In genomic region chr5:174520420-174521396, GRCh38 we compare ENCODE assay signal across 15 cellular contexts.
DNase-seq lines count a peak whose midpoint lies in the region; ATAC-seq and TF ChIP-seq lines count a peak whose summit lies in the region.
"Had no signal": no experiment of that assay in that cellular context is flagged by ENCODE, and none has a peak within 500 bp of the region (broad histone marks: within the 10 kb centered on the region; RNA-seq: fewer than 3 reads in every experiment).

No MANE protein-coding gene starts in this region.

- no peaks in the 10 kb centered on the region for H3K36me3 ChIP-seq in mucosa of descending colon (ENCODE audit: low read depth)
- no peaks in the 10 kb centered on the region for H3K36me3 ChIP-seq in upper lobe of right lung
- H3K36me3 ChIP-seq: vagina had no signal

- H3K4me1 Mint-ChIP-seq in dendritic cell treated with granulocyte-macrophage colony-stimulating factor and Interleukin-4, amounts not matched to agents 40 ng/mL and 50 ng/mL, for 4 days (ENCODE audit: low read depth): peaks cover 22% of the 10 kb centered on the region
- no peaks in the 10 kb centered on the region for H3K4me1 Mint-ChIP-seq in HFFc6 (ENCODE audit: low read depth)
- H3K4me1 Mint-ChIP-seq: activated CD4-positive, alpha-beta memory T cell treated with anti-CD3 and anti-CD28 coated beads, Interleukin-2, amount 10 ng/mL, durations not matched to agents 7 days and 5 days had no signal

- H3K36me3 Mint-ChIP-seq in dendritic cell treated with granulocyte-macrophage colony-stimulating factor and Interleukin-4, amounts not matched to agents 40 ng/mL and 50 ng/mL, for 4 days (ENCODE audit: low read depth): no peaks in the 10 kb centered on the region
- no peaks in the 10 kb centered on the region for H3K36me3 Mint-ChIP-seq in HFFc6 (ENCODE audit: low read depth)

- H3K4me1 ChIP-seq in mucosa of descending colon (ENCODE audit: low read depth) (no peaks in the 10 kb centered on the region), upper lobe of right lung (no peaks in the 10 kb centered on the region)
- H3K4me1 ChIP-seq: vagina had no signal

- H3K9me3 ChIP-seq in mucosa of descending colon: no peaks in the 10 kb centered on the region
- no peaks in the 10 kb centered on the region for H3K9me3 ChIP-seq in upper lobe of right lung
- H3K9me3 ChIP-seq: vagina had no signal

- no peak overlapping the region for H3K4me3 ChIP-seq in LNCaP clone FGC (ENCODE audit: low read depth, low read length)
- H3K4me3 ChIP-seq in mucosa of descending colon: no peak overlapping the region
- no peak overlapping the region for H3K4me3 ChIP-seq in upper lobe of right lung
- H3K4me3 ChIP-seq: vagina had no signal

- H3K27me3 Mint-ChIP-seq in dendritic cell treated with granulocyte-macrophage colony-stimulating factor and Interleukin-4, amounts not matched to agents 40 ng/mL and 50 ng/mL, for 4 days: peaks cover 17% of the 10 kb centered on the region
- H3K27me3 Mint-ChIP-seq in HFFc6 (ENCODE audit: insufficient read depth): no peaks in the 10 kb centered on the region; the same call in 1 of the 2 replicates
- H3K27me3 Mint-ChIP-seq: activated CD4-positive, alpha-beta memory T cell treated with anti-CD3 and anti-CD28 coated beads, Interleukin-2, amount 10 ng/mL, durations not matched to agents 7 days and 5 days had no signal

- TF ChIP-seq CTCF in LNCaP clone FGC (IDR thresholded peaks at IDR 0.05; ENCODE audit: control insufficient read depth, extremely low read depth, insufficient read depth): 0 out of 2 replicates have a peak, but pooled peaks have one; percentile 1
- TF ChIP-seq CTCF in mucosa of descending colon (IDR thresholded peaks at IDR 0.05): no peak
- no peak for TF ChIP-seq CTCF in upper lobe of right lung (IDR thresholded peaks at IDR 0.05)
- TF ChIP-seq CTCF in HFFc6 (IDR thresholded peaks at IDR 0.05): no peak

- peak overlapping the region; percentile 72 for H3K27ac Mint-ChIP-seq in dendritic cell treated with granulocyte-macrophage colony-stimulating factor and Interleukin-4, amounts not matched to agents 40 ng/mL and 50 ng/mL, for 4 days
- H3K27ac Mint-ChIP-seq in HFFc6: no peak overlapping the region
- H3K27ac Mint-ChIP-seq: activated CD4-positive, alpha-beta memory T cell treated with anti-CD3 and anti-CD28 coated beads, Interleukin-2, amount 10 ng/mL, durations not matched to agents 7 days and 5 days had no signal

- H3K27ac ChIP-seq in upper lobe of right lung: no peak overlapping the region
- H3K27ac ChIP-seq: vagina had no signal

- intact Hi-C loops in dendritic cell treated with granulocyte-macrophage colony-stimulating factor and Interleukin-4, amounts not matched to agents 40 ng/mL and 50 ng/mL, for 4 days (cut with micrococcal nuclease): no loop called here
- intact Hi-C loops in mucosa of descending colon (cut with DNase I, micrococcal nuclease) (no loop called here), upper lobe of right lung (cut with DNase I) (no loop called here)

- no peaks in the 10 kb centered on the region for H3K9me3 Mint-ChIP-seq in dendritic cell treated with granulocyte-macrophage colony-stimulating factor and Interleukin-4, amounts not matched to agents 40 ng/mL and 50 ng/mL, for 4 days
- H3K9me3 Mint-ChIP-seq in HFFc6: peaks cover 21% of the 10 kb centered on the region

- ATAC-seq in mucosa of descending colon (peak; percentile 48), upper lobe of right lung (no peak), GM19455 (IDR thresholded peaks at IDR 0.05; ENCODE audit: unreplicated experiment) (no peak)

- DNase-seq in A172 (ENCODE audit: low spot score): peak; percentile 94
- DNase-seq in LNCaP clone FGC (ENCODE audit: low read depth): no peak
- DNase-seq in mucosa of descending colon: no peak
- DNase-seq in upper lobe of right lung: no peak
- DNase-seq in SKM-1 treated with dmso at 0.1 percent for 144 hours (lab: John Stamatoyannopoulos, UW; ENCODE audit: unreplicated experiment): no peak
- DNase-seq in HFFc6: no peak
- DNase-seq: activated CD4-positive, alpha-beta memory T cell treated with anti-CD3 and anti-CD28 coated beads, Interleukin-2, amount 10 ng/mL, durations not matched to agents 7 days and 5 days; activated gamma-delta T cell; DMS79 treated with DMSO at 0.1 percent for 48 hours; naive B cell; NCI-H1930; T-helper 2 cell had no signal

- H3K27me3 ChIP-seq in upper lobe of right lung: peaks cover 34% of the 10 kb centered on the region
- H3K27me3 ChIP-seq: vagina had no signal

- H3K4me3 Mint-ChIP-seq in dendritic cell treated with granulocyte-macrophage colony-stimulating factor and Interleukin-4, amounts not matched to agents 40 ng/mL and 50 ng/mL, for 4 days: no peak overlapping the region
- H3K4me3 Mint-ChIP-seq in HFFc6: no peak overlapping the region
- H3K4me3 Mint-ChIP-seq: activated CD4-positive, alpha-beta memory T cell treated with anti-CD3 and anti-CD28 coated beads, Interleukin-2, amount 10 ng/mL, durations not matched to agents 7 days and 5 days; naive B cell had no signal
